ENCODE assay signal across 9 cellular contexts in the genomic region with DNA sequence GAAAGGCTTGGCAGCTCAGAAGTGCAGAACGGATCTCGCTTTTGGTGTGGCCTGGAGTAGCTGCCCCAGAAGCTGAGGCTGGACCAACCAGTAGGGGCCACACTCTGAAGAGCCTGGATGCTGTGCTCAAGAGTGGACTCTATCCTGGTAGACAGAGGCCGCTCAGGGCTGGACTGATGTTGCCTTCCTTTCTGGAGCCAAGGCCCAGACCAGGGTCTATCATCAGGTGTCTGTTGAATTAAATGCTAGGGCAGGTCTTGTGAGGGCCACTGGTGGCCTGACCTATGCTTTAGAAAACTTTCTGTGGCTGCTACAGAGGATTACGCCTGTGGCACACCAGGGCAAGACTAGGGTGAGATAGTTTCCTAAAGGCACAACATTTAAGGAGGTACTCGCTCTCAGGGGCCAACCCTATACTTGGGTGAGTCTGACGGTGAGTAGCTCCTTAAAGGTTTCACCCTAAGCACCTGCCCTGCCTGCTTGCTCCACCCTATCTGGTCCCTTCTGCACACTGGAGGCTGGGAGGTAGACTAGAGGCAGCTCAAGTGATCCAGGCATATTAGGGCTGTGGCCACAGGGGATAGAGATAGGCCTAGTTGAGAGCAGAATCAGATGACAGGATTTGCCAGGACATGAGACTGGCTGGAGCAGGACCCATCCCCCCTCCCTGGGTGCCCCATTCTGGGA. TPM values are rescaled to one million over a fixed set of nuclear protein-coding genes. Genes with fewer than 3 reads are reported as not detected.
DNase-seq lines count a peak whose midpoint lies in the region; ATAC-seq and TF ChIP-seq lines count a peak whose summit lies in the region.
"Had no signal": no experiment of that assay in that cellular context is flagged by ENCODE, and none has a peak within 500 bp of the region (broad histone marks: within the 10 kb centered on the region; RNA-seq: fewer than 3 reads in every experiment).

No MANE protein-coding gene starts in this region.

- peaks cover 31 to 42% (median 40%) of the 10 kb centered on the region in 3 donors for H3K4me1 Mint-ChIP-seq in T-cell

- H3K4me1 ChIP-seq in esophagus squamous epithelium: peaks cover 24 to 62% (median 26%) of the 10 kb centered on the region in 3 donors
- H3K4me1 ChIP-seq in spleen: peaks cover 28 to 83% (median 58%) of the 10 kb centered on the region in 6 donors

- H3K27me3 Mint-ChIP-seq in T-cell: no peaks in the 10 kb centered on the region

- intact Hi-C loops in esophagus squamous epithelium (cut with DNase I): no loop called here
- intact Hi-C loops in spleen (cut with DNase I; ENCODE audit: low total_unique reads): no loop called here

- CTCF ChIA-PET in T-cell (lab: Charles Lee): interaction anchor here (0.6 to 5.0 kb wide), 33 partner anchors 9 to 728 kb away, joined by 3 to 72 read pairs (median 4); partner anchors contain the start of genes IRF1 (in 1 of the 2) and SLC22A5 (in 1 of the 2)

- TF ChIP-seq CTCF in GM12872 (IDR thresholded peaks at IDR 0.05; ENCODE audit: insufficient read depth, low read depth, low read length): 0 out of 3 replicates have a peak, but pooled peaks have one; percentile 7
- TF ChIP-seq CTCF in esophagus squamous epithelium (IDR thresholded peaks at IDR 0.05): no peak
- TF ChIP-seq CTCF in spleen (IDR thresholded peaks at IDR 0.05 in 8 of 11, conservative IDR thresholded peaks at IDR 0.05 in 3 of 11): no peak

- H3K9me3 ChIP-seq in esophagus squamous epithelium (no peaks in the 10 kb centered on the region), spleen (no peaks in the 10 kb centered on the region)

- H3K4me3 Mint-ChIP-seq in T-cell: no peak overlapping the region

- no peaks in the 10 kb centered on the region for H3K27me3 ChIP-seq in esophagus squamous epithelium
- no peaks in the 10 kb centered on the region for H3K27me3 ChIP-seq in spleen (replicated peaks in 1 of 7)

- no peak overlapping the region for H3K4me3 ChIP-seq in esophagus squamous epithelium
- no peak overlapping the region for H3K4me3 ChIP-seq in spleen

- 83 to 85% methylated on average over 4 to 5 of the region's 6 CpGs for WGBS in esophagus squamous epithelium, 2 donors
- WGBS in spleen, 5 donors: 78 to 92% (median 89%) methylated on average over 3 to 6 of the region's 6 CpGs

- no peak for DNase-seq in T-cell
- DNase-seq in esophagus squamous epithelium (lab: John Stamatoyannopoulos, UW): no peak
- DNase-seq in spleen: no peak
- no peak for DNase-seq in NCI-H1436 treated with DMSO at 0.1 percent for 48 hours (lab: John Stamatoyannopoulos, UW)
- DNase-seq: NCI-H446 treated with DMSO at 0.1 percent for 48 hours had no signal

- peak overlapping the region; percentile 77 to 99 for H3K27ac Mint-ChIP-seq in T-cell

- POLR2A ChIA-PET in T-cell (lab: Charles Lee): interaction anchor here (0.6 to 1.3 kb wide), 7 partner anchors 10 to 1611 kb away, joined by 3 to 8 read pairs (median 4); partner anchors contain the start of gene IRF1 (in 2 of the 2)

- H3K27ac ChIP-seq in esophagus squamous epithelium (peak overlapping the region; percentile 18 to 65 (median 55)), spleen (peak overlapping the region; percentile 48 to 100 (median 96))

- ATAC-seq in T-cell (replicated peaks in 1 of 4) (no peak), GM21447 (IDR thresholded peaks at IDR 0.05; ENCODE audit: unreplicated experiment) (no peak), GM19328 (IDR thresholded peaks at IDR 0.05; ENCODE audit: unreplicated experiment) (no peak), GM21529 (IDR thresholded peaks at IDR 0.05; ENCODE audit: unreplicated experiment) (no peak)

- H3K36me3 Mint-ChIP-seq in T-cell: no peaks in the 10 kb centered on the region

- H3K36me3 ChIP-seq in esophagus squamous epithelium (no peaks in the 10 kb centered on the region), spleen (no peaks in the 10 kb centered on the region)

- TF ChIP-seq POLR2A in esophagus squamous epithelium (IDR thresholded peaks at IDR 0.05): no peak
- TF ChIP-seq POLR2A in spleen (IDR thresholded peaks at IDR 0.05): no peak

- no peaks in the 10 kb centered on the region for H3K9me3 Mint-ChIP-seq in T-cell

RNA-seq across cellular contexts. Expression of gene IRF1, which starts 9.8 kb away (rescaled TPM):
- total RNA-seq in T-cell (100 to 1,000 TPM; 167 to 859 (median 252) TPM), esophagus squamous epithelium (10 to 100 TPM in 2 of 4 donors, 1 to 10 TPM in 2; 8.3 to 52.9 (median 13.1) TPM), spleen (100 to 1,000 TPM; 146 to 307 (median 165) TPM)
- 100 to 1,000 TPM in 1 of 3 donors, 10 to 100 TPM in 2; 57.9 to 113 (median 59.7) TPM for polyA plus RNA-seq in spleen

RNA-seq across cellular contexts. Expression of gene IL5, which starts 42.9 kb away (rescaled TPM):
- total RNA-seq in T-cell: 1 to 10 TPM in 1 of 5 donors, not detected in 4; 1.2 TPM
- total RNA-seq in esophagus squamous epithelium: not detected
- total RNA-seq in spleen: not detected
- not detected for polyA plus RNA-seq in spleen

RNA-seq across cellular contexts. Expression of gene RAD50, which starts 56.4 kb away (rescaled TPM):
- total RNA-seq in T-cell (10 to 100 TPM; 19.7 to 33.7 (median 28.5) TPM), esophagus squamous epithelium (10 to 100 TPM; 13.6 to 25.2 (median 20.4) TPM), spleen (10 to 100 TPM; 23.8 to 34.0 (median 28.2) TPM)
- polyA plus RNA-seq in spleen: 1 to 10 TPM; 4.2 to 7.8 (median 4.4) TPM
